In genomic region chr14:94887591-94887990, GRCh38 we compare ENCODE assay signal across 17 cellular contexts.
A peak's percentile ranks its signal among the peaks of the same experiment; 100 is the strongest.
DNase-seq lines count a peak whose midpoint lies in the region; ATAC-seq and TF ChIP-seq lines count a peak whose summit lies in the region.
"Had no signal": no experiment of that assay in that cellular context is flagged by ENCODE, and none has a peak within 500 bp of the region (broad histone marks: within the 10 kb centered on the region; RNA-seq: fewer than 3 reads in every experiment).

No MANE protein-coding gene starts in this region.

- H3K36me3 ChIP-seq in spleen (no peaks in the 10 kb centered on the region), tibial nerve (no peaks in the 10 kb centered on the region)

- TF ChIP-seq POLR2A in spleen (IDR thresholded peaks at IDR 0.05) (no peak), tibial nerve (IDR thresholded peaks at IDR 0.05) (no peak)

- H4K8ac ChIP-seq in H9 (replicated peaks; ENCODE audit: insufficient read length, low read depth, low read length), result no peak overlapping the region

- H2BK120ac ChIP-seq in H9 (ENCODE audit: low read depth, low read length, poor library complexity, severe bottlenecking), result no peak overlapping the region

- H2BK5ac ChIP-seq in H9 (ENCODE audit: insufficient read length, low read length), result no peak overlapping the region

- intact Hi-C loops in spleen (cut with DNase I; ENCODE audit: low total_unique reads) (no loop called here), sciatic nerve (cut with DNase I) (no loop called here)

- H3K36me3 Mint-ChIP-seq in H9 (ENCODE audit: insufficient read depth in 1 of 3, low read depth in 3 of 3), result no peaks in the 10 kb centered on the region
- H3K36me3 Mint-ChIP-seq: CD8-positive, alpha-beta T cell had no signal

- H3K4me1 ChIP-seq in H9 (ENCODE audit: insufficient read depth, low read length) (no peaks in the 10 kb centered on the region), spleen (no peaks in the 10 kb centered on the region), tibial nerve (peaks cover 0 to 3% (median 0%) of the 10 kb centered on the region in 4 donors)
- H3K4me1 ChIP-seq: A549, Caco-2 had no signal

- no peak overlapping the region for H2AFZ ChIP-seq in H9 (ENCODE audit: low read length)

- no peak overlapping the region for H3T11ph ChIP-seq in H9 (ENCODE audit: low read length)

- TF ChIP-seq EP300 in tibial nerve (IDR thresholded peaks at IDR 0.05), result no peak

- H3K56ac ChIP-seq in H9 (ENCODE audit: insufficient read length, low read depth, low read length), result no peak overlapping the region

- H3K4me1 Mint-ChIP-seq in H9, result no peaks in the 10 kb centered on the region
- H3K4me1 Mint-ChIP-seq: B cell had no signal

- no peaks in the 10 kb centered on the region for H3K79me1 ChIP-seq in H9 (ENCODE audit: insufficient read depth, low read depth, low read length, poor library complexity, severe bottlenecking)

- H3K9me3 Mint-ChIP-seq in H9, result no peaks in the 10 kb centered on the region
- H3K9me3 Mint-ChIP-seq: CD8-positive, alpha-beta T cell had no signal

- H3K9me3 ChIP-seq in H9 (ENCODE audit: control insufficient read depth, low read depth, low read length) (no peaks in the 10 kb centered on the region), spleen (no peaks in the 10 kb centered on the region), tibial nerve (peaks cover 0 to 1% (median 0%) of the 10 kb centered on the region in 4 donors)
- H3K9me3 ChIP-seq: A549, Caco-2 had no signal

- no peaks in the 10 kb centered on the region for H3K23me2 ChIP-seq in H9 (ENCODE audit: insufficient read length, low read depth, low read length, poor library complexity, severe bottlenecking)

- H2BK20ac ChIP-seq in H9 (ENCODE audit: low read depth, low read length, poor library complexity, severe bottlenecking), result no peak overlapping the region

- H4K91ac ChIP-seq in H9 (ENCODE audit: insufficient read length, low read depth, low read length), result no peak overlapping the region

- WGBS in H9 (ENCODE audit: extremely low coverage, insufficient read length, low lambda C conversion rate), result no CpG with 5 or more reads among the region's 10 CpGs
- 80 to 89% (median 86%) methylated on average over 9 to 10 of the region's 10 CpGs for WGBS in spleen, 5 donors
- WGBS in tibial nerve, 2 donors, result 88 to 90% methylated on average over 7 to 10 of the region's 10 CpGs

- no peak overlapping the region for H3K23ac ChIP-seq in H9 (ENCODE audit: insufficient read length, low read depth, low read length)

- no peak overlapping the region for H3K4ac ChIP-seq in H9 (ENCODE audit: low read depth, low read length)

- H4K5ac ChIP-seq in H9 (ENCODE audit: insufficient read length, low read depth, low read length), result no peak overlapping the region

- no peaks in the 10 kb centered on the region for H3K79me2 ChIP-seq in H9 (ENCODE audit: insufficient read depth, low read length)

- H4K20me1 ChIP-seq in H9 (ENCODE audit: control insufficient read depth, insufficient read depth, insufficient read length), result no peaks in the 10 kb centered on the region

- H2BK12ac ChIP-seq in H9 (ENCODE audit: insufficient read length, low read depth, low read length), result no peak overlapping the region

- peak overlapping the region; percentile 59; the same call in 1 of the 2 replicates for H3K14ac ChIP-seq in H9 (ENCODE audit: insufficient read depth, low read length)

- no peak for ATAC-seq in sciatic nerve
- ATAC-seq: A549; CD8-positive, alpha-beta T cell had no signal

- H3K27ac ChIP-seq in H9 (ENCODE audit: insufficient read length, low read depth, low read length) (no peak overlapping the region), caudate nucleus (ENCODE audit: low read depth, low read length) (peak overlapping the region; percentile 36), spleen (no peak overlapping the region), tibial nerve (no peak overlapping the region)
- H3K27ac ChIP-seq: A549, C4-2B, RWPE1 had no signal

- no peak overlapping the region for H2BK15ac ChIP-seq in H9 (ENCODE audit: low read depth, low read length)

- H3K27me3 Mint-ChIP-seq in H9 (ENCODE audit: low read depth), result peaks cover 11% of the 10 kb centered on the region

- no peaks in the 10 kb centered on the region for H3K27me3 ChIP-seq in H9 (ENCODE audit: insufficient read depth, low read length)
- peaks cover 0 to 31% (median 0%) of the 10 kb centered on the region in 7 donors for H3K27me3 ChIP-seq in spleen (replicated peaks in 1 of 7)
- no peaks in the 10 kb centered on the region for H3K27me3 ChIP-seq in tibial nerve

- no peak overlapping the region for H3K4me3 Mint-ChIP-seq in H9
- H3K4me3 Mint-ChIP-seq: B cell; CD8-positive, alpha-beta T cell had no signal

- no peak overlapping the region for H2AK5ac ChIP-seq in H9 (ENCODE audit: insufficient read length, low read length)

- DNase-seq in H9 (no peak), caudate nucleus (lab: John Stamatoyannopoulos, UW) (peak in 1 of 61 donors; percentile 14), mesenteric fat pad (ENCODE audit: low spot score) (peak; percentile 69), spleen (peak; percentile 63), SW 1271 (lab: John Stamatoyannopoulos, UW) (no peak), sciatic nerve (ENCODE audit: low spot score) (no peak), NCI-H345 treated with DMSO at 0.1 percent for 48 hours (lab: John Stamatoyannopoulos, UW; ENCODE audit: unreplicated experiment) (no peak), tibial nerve (ENCODE audit: low spot score in 2 of 2) (no peak)
- DNase-seq: Caco-2; CD8-positive, alpha-beta T cell; NCI-H1092; NCI-H1417 treated with DMSO at 0.1 percent for 48 hours; NCI-H446 treated with DMSO at 0.1 percent for 48 hours had no signal

- H3K9ac ChIP-seq in H9 (ENCODE audit: extremely low read depth, insufficient read length, low read length), result no peak overlapping the region

- no peak overlapping the region for H3K4me3 ChIP-seq in spleen
- no peak overlapping the region for H3K4me3 ChIP-seq in tibial nerve
- H3K4me3 ChIP-seq: A549 had no signal

- no peak overlapping the region for H3K18ac ChIP-seq in H9 (ENCODE audit: insufficient read length, low read depth, low read length)

- TF ChIP-seq CTCF in H9 (conservative IDR thresholded peaks at IDR 0.05), result no peak
- TF ChIP-seq CTCF in spleen (IDR thresholded peaks at IDR 0.05 in 8 of 11, conservative IDR thresholded peaks at IDR 0.05 in 3 of 11), result no peak
- TF ChIP-seq CTCF in tibial nerve (IDR thresholded peaks at IDR 0.05), result no peak

- no peak overlapping the region for H3K4me2 ChIP-seq in H9 (ENCODE audit: insufficient read depth, insufficient read length, low read length)
- H3K4me2 ChIP-seq: A549 had no signal

- peak overlapping the region in 2 of 3 experiments; percentile 76 to 89; a peak in 3 of 7 replicates for H3K27ac Mint-ChIP-seq in H9
- H3K27ac Mint-ChIP-seq: B cell; CD8-positive, alpha-beta T cell had no signal

Comparison
In these comparisons a context has a peak if more than half of its experiments do, and no peak if none do; other contexts are left out.
1. DNase-seq: peak in mesenteric fat pad (single experiment) and spleen (single experiment); none in H9 (single experiment), SW 1271 (0 of 2), sciatic nerve (single experiment), NCI-H345 treated with DMSO at 0.1 percent for 48 hours (single experiment) and tibial nerve (0 of 2).